ENCODE assay signal across 9 cellular contexts in genomic region chr2:109516445-109517117, GRCh38.
DNase-seq lines count a peak whose midpoint lies in the region; ATAC-seq, FAIRE-seq and TF ChIP-seq lines count a peak whose summit lies in the region.
"Had no signal": no experiment of that assay in that cellular context is flagged by ENCODE, and none has a peak within 500 bp of the region (broad histone marks: within the 10 kb centered on the region; RNA-seq: fewer than 3 reads in every experiment).

No MANE protein-coding gene starts in this region.

- peak; percentile 86 for DNase-seq in DMS 273 (lab: John Stamatoyannopoulos, UW; ENCODE audit: unreplicated experiment)
- no peak for DNase-seq in DMS 273 treated with DMSO at 0.1 percent for 48 hours (lab: John Stamatoyannopoulos, UW)
- peak; percentile 32 to 55 for DNase-seq in Kasumi-1 (lab: John Stamatoyannopoulos, UW)
- DNase-seq in keratinocyte (ENCODE audit: low read depth, low spot score), result no peak
- no peak for DNase-seq in dorsolateral prefrontal cortex

- H3K27me3 ChIP-seq in keratinocyte (ENCODE audit: control insufficient read depth, extremely low read depth, insufficient read depth, low read length), result peaks cover 4% of the 10 kb centered on the region
- H3K27me3 ChIP-seq in gastroesophageal sphincter, result no peaks in the 10 kb centered on the region
- H3K27me3 ChIP-seq in dorsolateral prefrontal cortex, result no peaks in the 10 kb centered on the region

- H2AFZ ChIP-seq in keratinocyte (ENCODE audit: control insufficient read depth, low read length), result no peak overlapping the region

- H3K36me3 ChIP-seq in keratinocyte (ENCODE audit: control insufficient read depth in 2 of 2, extremely low read depth in 1 of 2, insufficient read depth in 2 of 2, low read length in 2 of 2) (no peaks in the 10 kb centered on the region), gastroesophageal sphincter (no peaks in the 10 kb centered on the region)

- H3K4me1 ChIP-seq in keratinocyte (ENCODE audit: control insufficient read depth, extremely low read depth, insufficient read depth, low read length), result peaks cover 27% of the 10 kb centered on the region
- peaks cover 0 to 20% (median 13%) of the 10 kb centered on the region in 3 donors for H3K4me1 ChIP-seq in gastroesophageal sphincter

- peak overlapping the region; percentile 9 for H3K4me2 ChIP-seq in keratinocyte (ENCODE audit: control insufficient read depth, extremely low read depth, insufficient read depth, low read depth, low read length)

- no peak overlapping the region for H3K27ac ChIP-seq in VCaP
- H3K27ac ChIP-seq in keratinocyte (ENCODE audit: control insufficient read depth, insufficient read depth, low read length), result no peak overlapping the region
- no peak overlapping the region for H3K27ac ChIP-seq in gastroesophageal sphincter
- no peak overlapping the region for H3K27ac ChIP-seq in dorsolateral prefrontal cortex

- H3K9me3 ChIP-seq in keratinocyte (ENCODE audit: control insufficient read depth, low read depth, low read length) (no peaks in the 10 kb centered on the region), gastroesophageal sphincter (no peaks in the 10 kb centered on the region)

- dilution Hi-C loops in keratinocyte (cut with MboI; ENCODE audit: extremely low pct_ligation_motif_present, low sequenced_read_pairs), result no loop called here

- ATAC-seq in gastroesophageal sphincter (no peak), HG03196 (IDR thresholded peaks at IDR 0.05; ENCODE audit: unreplicated experiment) (no peak)

- no peak for FAIRE-seq in keratinocyte (lab: Jason Lieb, UNC)
- FAIRE-seq: A204.1 had no signal

- TF ChIP-seq CTCF in VCaP (conservative IDR thresholded peaks at IDR 0.05), result peak; percentile 84
- TF ChIP-seq CTCF in keratinocyte (optimal IDR thresholded peaks at IDR 0.05 in 1 of 3, IDR thresholded peaks at IDR 0.05 in 1 of 3, conservative IDR thresholded peaks at IDR 0.05 in 1 of 3; ENCODE audit: extremely low read depth in 1 of 3, insufficient read depth in 2 of 3, low read length in 3 of 3), result peak in 2 of 3 experiments; percentile 51 to 90
- peak in 2 of 4 experiments; percentile 34 to 58 for TF ChIP-seq CTCF in gastroesophageal sphincter (IDR thresholded peaks at IDR 0.05)
- TF ChIP-seq CTCF in dorsolateral prefrontal cortex (IDR thresholded peaks at IDR 0.05 in 54 of 56, conservative IDR thresholded peaks at IDR 0.05 in 2 of 56; ENCODE audit: low read depth in 1 of 56, partially characterized antibody in 56 of 56), result peak in 19 of 56 donors; percentile 11 to 36 (median 23)

- no peak overlapping the region for H3K9ac ChIP-seq in keratinocyte (ENCODE audit: control insufficient read depth, extremely low read depth, insufficient read depth, low read length)

- TF ChIP-seq EP300 in gastroesophageal sphincter (IDR thresholded peaks at IDR 0.05), result no peak

- no peak overlapping the region for H3K4me3 ChIP-seq in keratinocyte (ENCODE audit: control insufficient read depth in 2 of 3, extremely low read depth in 1 of 3, insufficient read depth in 2 of 3, low read depth in 1 of 3, low read length in 3 of 3)
- H3K4me3 ChIP-seq in gastroesophageal sphincter, result no peak overlapping the region
- no peak overlapping the region for H3K4me3 ChIP-seq in dorsolateral prefrontal cortex

- intact Hi-C loops in dorsolateral prefrontal cortex (cut with DNase I), result loop anchor here in 1 of 2 donors (10.0 kb wide), 1 partner anchor 232 kb away; no protein-coding TSS in a partner anchor

- no peak for TF ChIP-seq POLR2A in gastroesophageal sphincter (IDR thresholded peaks at IDR 0.05)

- no peaks in the 10 kb centered on the region for H3K9me1 ChIP-seq in keratinocyte (ENCODE audit: control insufficient read depth, extremely low read depth, insufficient read depth, low read length)

- H4K20me1 ChIP-seq in keratinocyte (ENCODE audit: control insufficient read depth, extremely low read depth, insufficient read depth, low read length), result no peaks in the 10 kb centered on the region

- no peaks in the 10 kb centered on the region for H3K79me2 ChIP-seq in keratinocyte (ENCODE audit: control insufficient read depth, insufficient read depth, low read length)

- WGBS in gastroesophageal sphincter (ENCODE audit: low coverage in 1 of 2), 2 donors, result 45 to 85% methylated on average over 5 to 9 of the region's 20 CpGs

Comparison
In these comparisons a context has a peak if more than half of its experiments do, and no peak if none do; other contexts are left out.
1. DNase-seq: peak in DMS 273 (single experiment) and Kasumi-1 (2 of 2); none in DMS 273 treated with DMSO at 0.1 percent for 48 hours (single experiment), keratinocyte (single experiment) and dorsolateral prefrontal cortex (0 of 10).